Comparison of ENCODE assay signal across 8 cellular contexts in the genomic region with DNA sequence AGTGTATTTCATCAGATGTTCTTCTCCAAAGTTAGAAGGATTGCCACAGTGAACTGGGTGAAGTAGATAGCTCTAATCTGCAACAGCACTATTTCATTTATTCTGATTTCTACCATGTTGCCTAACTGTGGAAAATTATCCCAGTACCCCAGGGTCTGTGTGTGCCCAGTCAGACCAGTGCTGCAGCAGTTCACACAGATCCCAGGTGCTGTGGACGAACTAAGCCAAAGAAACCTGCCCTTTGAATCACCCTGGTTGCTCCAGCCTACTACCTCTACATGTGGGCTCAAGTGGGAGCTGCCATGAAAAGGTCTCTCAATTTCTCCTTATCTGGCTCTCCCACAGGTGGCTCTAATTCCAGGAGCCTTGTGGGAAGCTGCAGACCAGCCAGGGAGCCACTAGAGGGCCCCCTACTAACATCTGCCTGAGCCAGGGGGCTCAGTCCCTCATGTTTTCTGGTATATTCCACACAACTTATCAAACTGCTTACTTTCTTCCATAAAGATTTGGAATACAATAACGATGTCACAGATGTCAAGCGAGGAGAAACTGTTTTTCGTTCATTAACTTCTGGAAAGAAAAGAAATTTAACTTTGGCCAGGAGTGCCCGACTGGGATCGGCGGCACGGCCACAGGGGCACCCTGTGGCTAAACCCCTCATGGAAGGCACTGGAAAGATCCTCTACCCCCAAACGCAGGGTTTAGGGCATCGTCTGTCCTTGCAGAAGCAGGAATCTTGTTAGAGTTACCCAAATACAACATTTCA. TPM values are rescaled to one million over a fixed set of nuclear protein-coding genes. Genes with fewer than 3 reads are reported as not detected.
DNase-seq lines count a peak whose midpoint lies in the region; ATAC-seq and TF ChIP-seq lines count a peak whose summit lies in the region.

No MANE protein-coding gene starts in this region.

- H4K20me1 ChIP-seq in OCI-LY3 (ENCODE audit: insufficient read depth, low read length), result no peaks in the 10 kb centered on the region

- peak; percentile 33 for DNase-seq in G401 (ENCODE audit: low spot score)
- DNase-seq in activated naive CD4-positive, alpha-beta T cell treated with anti-CD3 and anti-CD28 coated beads, Interleukin-2, amount 10 ng/mL, durations not matched to agents 7 days and 5 days, result peak; percentile 71
- peak; percentile 36 for DNase-seq in left ventricle myocardium inferior
- DNase-seq in gastrocnemius medialis, result no peak
- no peak for DNase-seq in activated CD4-positive, CD25-positive, alpha-beta regulatory T cell treated with anti-CD3 and anti-CD28 coated beads, Interleukin-2, amount 50 U/mL, for 72 hours

- in situ Hi-C loops in G401 (cut with HindIII; ENCODE audit: low sequenced_read_pairs) (no loop called here), gastrocnemius medialis (cut with MboI; ENCODE audit: low sequenced_read_pairs in 4 of 4) (loop anchor here in 1 of 4 donors (10.0 kb wide), 1 partner anchor 502 kb away; no protein-coding TSS in a partner anchor)

- H3K4me3 Mint-ChIP-seq in activated naive CD4-positive, alpha-beta T cell treated with anti-CD3 and anti-CD28 coated beads, Interleukin-2, amount 10 ng/mL, durations not matched to agents 7 days and 5 days, result no peak overlapping the region

- peaks cover 59% of the 10 kb centered on the region for H3K4me1 Mint-ChIP-seq in activated naive CD4-positive, alpha-beta T cell treated with anti-CD3 and anti-CD28 coated beads, Interleukin-2, amount 10 ng/mL, durations not matched to agents 7 days and 5 days

- TF ChIP-seq POLR2A in gastrocnemius medialis (IDR thresholded peaks at IDR 0.05), result no peak

- no peak overlapping the region for H3K4me2 ChIP-seq in OCI-LY3 (ENCODE audit: low read length)

- H3K9me3 ChIP-seq in OCI-LY3 (ENCODE audit: insufficient read depth, low read length) (no peaks in the 10 kb centered on the region), left ventricle myocardium inferior (replicated peaks) (no peaks in the 10 kb centered on the region), gastrocnemius medialis (no peaks in the 10 kb centered on the region)

- ATAC-seq in HG03108 (IDR thresholded peaks at IDR 0.05; ENCODE audit: unreplicated experiment), result peak; percentile 43
- ATAC-seq in gastrocnemius medialis, result peak in 1 of 2 donors; percentile 55
- ATAC-seq in HG03097 (IDR thresholded peaks at IDR 0.05; ENCODE audit: low FRiP score, unreplicated experiment), result no peak

- intact Hi-C loops in left ventricle myocardium inferior (cut with micrococcal nuclease) (no loop called here), gastrocnemius medialis (cut with DNase I; ENCODE audit: low total_unique reads) (no loop called here)

- H3K27me3 Mint-ChIP-seq in activated naive CD4-positive, alpha-beta T cell treated with anti-CD3 and anti-CD28 coated beads, Interleukin-2, amount 10 ng/mL, durations not matched to agents 7 days and 5 days, result peaks cover 29% of the 10 kb centered on the region

- no peaks in the 10 kb centered on the region for H3K79me2 ChIP-seq in OCI-LY3 (ENCODE audit: low read length)

- peaks cover 8% of the 10 kb centered on the region for H3K36me3 Mint-ChIP-seq in activated naive CD4-positive, alpha-beta T cell treated with anti-CD3 and anti-CD28 coated beads, Interleukin-2, amount 10 ng/mL, durations not matched to agents 7 days and 5 days

- no peaks in the 10 kb centered on the region for H3K9me3 Mint-ChIP-seq in activated naive CD4-positive, alpha-beta T cell treated with anti-CD3 and anti-CD28 coated beads, Interleukin-2, amount 10 ng/mL, durations not matched to agents 7 days and 5 days

- no peak overlapping the region for H3K27ac ChIP-seq in OCI-LY3 (ENCODE audit: low read length)
- no peak overlapping the region for H3K27ac ChIP-seq in left ventricle myocardium inferior (replicated peaks)
- H3K27ac ChIP-seq in gastrocnemius medialis, result no peak overlapping the region

- CTCF ChIA-PET in activated naive CD4-positive, alpha-beta T cell treated with anti-CD3 and anti-CD28 coated beads, Interleukin-2, amount 10 ng/mL, durations not matched to agents 7 days and 5 days (lab: Charles Lee), result interaction anchor here (0.6 to 4.4 kb wide), 13 partner anchors 10 to 163 kb away, joined by 3 to 35 read pairs (median 4); no protein-coding TSS in a partner anchor

- no peak overlapping the region for H2AFZ ChIP-seq in OCI-LY3 (ENCODE audit: low read depth, low read length)

- H3K4me1 ChIP-seq in OCI-LY3 (ENCODE audit: low read length), result no peaks in the 10 kb centered on the region
- no peaks in the 10 kb centered on the region for H3K4me1 ChIP-seq in left ventricle myocardium inferior
- no peaks in the 10 kb centered on the region for H3K4me1 ChIP-seq in gastrocnemius medialis

- H3K4me3 ChIP-seq in OCI-LY3 (ENCODE audit: low read length) (no peak overlapping the region), left ventricle myocardium inferior (no peak overlapping the region), gastrocnemius medialis (no peak overlapping the region)

- no peaks in the 10 kb centered on the region for H3K36me3 ChIP-seq in OCI-LY3 (replicated peaks; ENCODE audit: low read depth, low read length)
- no peaks in the 10 kb centered on the region for H3K36me3 ChIP-seq in left ventricle myocardium inferior
- no peaks in the 10 kb centered on the region for H3K36me3 ChIP-seq in gastrocnemius medialis

- H3K27me3 ChIP-seq in OCI-LY3 (ENCODE audit: low read depth, low read length), result peaks cover 17% of the 10 kb centered on the region
- no peaks in the 10 kb centered on the region for H3K27me3 ChIP-seq in left ventricle myocardium inferior (ENCODE audit: low read depth)
- peaks cover 0 to 6% (median 0%) of the 10 kb centered on the region in 3 donors for H3K27me3 ChIP-seq in gastrocnemius medialis

- no peak overlapping the region for H3K9ac ChIP-seq in OCI-LY3 (ENCODE audit: low read length)

- H3K27ac Mint-ChIP-seq in activated naive CD4-positive, alpha-beta T cell treated with anti-CD3 and anti-CD28 coated beads, Interleukin-2, amount 10 ng/mL, durations not matched to agents 7 days and 5 days, result no peak overlapping the region

- peak; percentile 83 for TF ChIP-seq CTCF in OCI-LY3 (IDR thresholded peaks at IDR 0.05; ENCODE audit: low read depth, low read length)
- peak; percentile 95 for TF ChIP-seq CTCF in left ventricle myocardium inferior (IDR thresholded peaks at IDR 0.05; ENCODE audit: borderline replicate concordance)
- peak in 4 of 5 experiments; percentile 20 to 69 (median 49) for TF ChIP-seq CTCF in gastrocnemius medialis (IDR thresholded peaks at IDR 0.05 in 4 of 5, conservative IDR thresholded peaks at IDR 0.05 in 1 of 5)

RNA-seq across cellular contexts. Expression of a gene that starts 31.6 kb away (rescaled TPM):
- not detected in 2 replicates for total RNA-seq in G401 (2014; rRNA removed; shearing (Covaris generic))
- total RNA-seq in left ventricle myocardium inferior (1.2 TPM), gastrocnemius medialis (1 to 10 TPM in 1 of 4 donors, under 1 TPM in 1, not detected in 2; 0.49 to 1.3 TPM)

Comparison
In these comparisons a context has a peak if more than half of its experiments do, and no peak if none do; other contexts are left out.
1. DNase-seq: peak in G401 (single experiment), activated naive CD4-positive, alpha-beta T cell treated with anti-CD3 and anti-CD28 coated beads, Interleukin-2, amount 10 ng/mL, durations not matched to agents 7 days and 5 days (single experiment) and left ventricle myocardium inferior (single experiment); none in gastrocnemius medialis (0 of 2) and activated CD4-positive, CD25-positive, alpha-beta regulatory T cell treated with anti-CD3 and anti-CD28 coated beads, Interleukin-2, amount 50 U/mL, for 72 hours (single experiment).
2. Peak in every context shown above with its lines, with median percentiles within 50 percentile points of each other: CTCF ChIP-seq.